8 cellular contexts compared by ENCODE assay signal in the genomic region with DNA sequence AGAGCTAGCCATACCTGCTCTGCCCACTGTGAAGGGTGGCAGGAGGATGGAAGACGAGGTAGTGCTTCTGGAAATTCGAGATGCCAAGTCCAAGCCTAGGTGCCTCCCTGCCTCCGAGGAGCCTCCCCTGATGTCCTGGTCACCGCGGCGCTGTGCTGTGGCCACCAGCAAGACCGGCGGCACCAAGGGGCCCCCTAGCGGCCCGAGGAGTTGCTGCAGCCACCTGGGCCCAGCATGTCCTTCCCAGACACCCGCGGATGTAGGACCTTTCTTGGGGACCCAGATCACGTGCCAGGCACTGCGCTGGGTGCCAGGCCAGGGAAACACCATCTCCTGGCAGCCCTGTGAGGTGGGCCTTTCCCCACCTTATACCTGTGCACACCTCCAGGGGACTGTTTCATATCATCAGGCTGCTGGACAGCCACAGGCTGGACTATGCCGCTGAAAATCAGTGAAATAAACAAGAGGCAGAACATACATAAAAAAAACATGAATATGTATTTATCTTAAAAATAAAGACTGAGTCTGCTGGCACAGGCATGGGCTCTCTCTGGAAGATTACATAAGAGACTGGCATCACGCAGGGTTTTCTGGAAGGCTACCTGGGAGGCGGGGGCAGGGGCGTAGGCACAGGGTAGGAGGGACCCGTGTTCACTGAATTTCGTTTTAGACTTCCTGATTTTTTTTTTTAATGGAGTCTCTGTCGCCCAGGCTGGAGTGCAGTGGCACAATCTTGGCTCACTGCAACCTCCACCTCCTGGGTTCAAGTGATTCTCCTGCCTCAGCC. TPM values are rescaled to one million over a fixed set of nuclear protein-coding genes. Genes with fewer than 3 reads are reported as not detected.
A peak's percentile ranks its signal among the peaks of the same experiment; 100 is the strongest.
DNase-seq lines count a peak whose midpoint lies in the region; ATAC-seq and TF ChIP-seq lines count a peak whose summit lies in the region.

No MANE protein-coding gene starts in this region.

- H3K9me3 ChIP-seq in lung (ENCODE audit: control insufficient read depth in 2 of 2, insufficient read depth in 1 of 2, low read length in 1 of 2): no peaks in the 10 kb centered on the region

- H3K4me1 ChIP-seq in lung (ENCODE audit: control insufficient read depth in 2 of 2, insufficient read depth in 2 of 2, low read length in 2 of 2): no peaks in the 10 kb centered on the region

- no peaks in the 10 kb centered on the region for H3K27me3 ChIP-seq in dorsolateral prefrontal cortex
- H3K27me3 ChIP-seq in lung (ENCODE audit: control insufficient read depth, insufficient read depth): no peaks in the 10 kb centered on the region

- in situ Hi-C loops in GM13976 (cut with MboI; ENCODE audit: low sequenced_read_pairs, unreplicated experiment): no loop called here

- WGBS in lung, 2 donors: 20 to 21% methylated on average over 21 of the region's 21 CpGs

- DNase-seq in GM13976 (ENCODE audit: low spot score) (peak; percentile 91), NCI-H526 treated with DMSO at 0.1 percent for 48 hours (lab: John Stamatoyannopoulos, UW) (peak; percentile 25), dorsolateral prefrontal cortex (peak; percentile 77 to 89 (median 84)), lung (ENCODE audit: low spot score) (peak; percentile 74)
- peak; percentile 48 to 49 for DNase-seq in activated CD4-positive, alpha-beta T cell treated with anti-CD3 and anti-CD28 coated beads, Interleukin-2, amount 50 U/mL, for 4 hours
- peak; percentile 27 for DNase-seq in stimulated activated CD8-positive, alpha-beta memory T cell treated with anti-CD3 and anti-CD28 coated beads, Interleukin-15, amount 100 ng/mL, for 1 hour (ENCODE audit: low read depth)

- H3K36me3 ChIP-seq in lung (ENCODE audit: control insufficient read depth in 2 of 2, insufficient read depth in 2 of 2, low read length in 2 of 2): no peaks in the 10 kb centered on the region

- ATAC-seq in HG03175 (IDR thresholded peaks at IDR 0.05; ENCODE audit: unreplicated experiment): peak; percentile 73
- ATAC-seq in lung (ENCODE audit: insufficient read depth, low FRiP score): peak; percentile 68
- no peak for ATAC-seq in HG03469 (IDR thresholded peaks at IDR 0.05; ENCODE audit: unreplicated experiment)

- peak overlapping the region in 2 of 59 donors; percentile 19 to 28 for H3K4me3 ChIP-seq in dorsolateral prefrontal cortex
- no peak overlapping the region for H3K4me3 ChIP-seq in lung

- intact Hi-C loops in dorsolateral prefrontal cortex (cut with DNase I): loop anchor here (1.0 to 5.0 kb wide), 3 partner anchors 67 to 111 kb away; no protein-coding TSS in a partner anchor

- H3K27ac ChIP-seq in dorsolateral prefrontal cortex (peak overlapping the region in 13 of 59 donors; percentile 5 to 69 (median 43)), lung (ENCODE audit: low read depth in 1 of 2, low read length in 1 of 2) (no peak overlapping the region)

- TF ChIP-seq CTCF in GM13976 (IDR thresholded peaks at IDR 0.05; ENCODE audit: borderline replicate concordance, control extremely low read depth, extremely low read depth, insufficient read depth, missing control alignments): peak; percentile 85
- peak; percentile 64 to 100 (median 98) for TF ChIP-seq CTCF in dorsolateral prefrontal cortex (IDR thresholded peaks at IDR 0.05 in 54 of 56, conservative IDR thresholded peaks at IDR 0.05 in 2 of 56; ENCODE audit: low read depth in 1 of 56, partially characterized antibody in 56 of 56)
- TF ChIP-seq CTCF in lung (IDR thresholded peaks at IDR 0.05; ENCODE audit: control extremely low read depth, extremely low read depth): peak; percentile 90

RNA-seq across cellular contexts. Expression of a gene that starts 15.9 kb away (rescaled TPM):
- total RNA-seq in dorsolateral prefrontal cortex (10 to 100 TPM in 118 of 120 experiments, 1 to 10 TPM in 2; 8.6 to 35.8 (median 18.2) TPM), lung (1 to 10 TPM; 1.7 to 4.0 TPM)
- under 1 TPM; 0.31 to 0.64 TPM for polyA plus RNA-seq in lung

RNA-seq across cellular contexts. Expression of a gene that starts 25.0 kb away (rescaled TPM):
- total RNA-seq in dorsolateral prefrontal cortex (10 to 100 TPM; 16.6 to 63.8 (median 29.8) TPM), lung (10 to 100 TPM in 1 of 2 donors, 1 to 10 TPM in 1; 2.8 to 19.8 TPM)
- 10 to 100 TPM; 16.0 to 19.2 TPM for polyA plus RNA-seq in lung

RNA-seq across cellular contexts. Expression of a gene that starts 55.1 kb away (rescaled TPM):
- total RNA-seq in dorsolateral prefrontal cortex (100 to 1,000 TPM in 17 of 120 experiments, 10 to 100 TPM in 103; 26.0 to 165 (median 81.5) TPM), lung (1 to 10 TPM; 1.7 to 2.5 TPM)
- 1 to 10 TPM in 1 of 2 donors, under 1 TPM in 1; 0.33 to 1.0 TPM for polyA plus RNA-seq in lung

Comparison
In these comparisons a context has a peak if more than half of its experiments do, and no peak if none do; other contexts are left out.
1. DNase-seq: peak in every context shown above with its lines; median percentile 91 in GM13976; 84 in dorsolateral prefrontal cortex; 74 in lung; 48 in activated CD4-positive, alpha-beta T cell treated with anti-CD3 and anti-CD28 coated beads, Interleukin-2, amount 50 U/mL, for 4 hours; 27 in stimulated activated CD8-positive, alpha-beta memory T cell treated with anti-CD3 and anti-CD28 coated beads, Interleukin-15, amount 100 ng/mL, for 1 hour; 25 in NCI-H526 treated with DMSO at 0.1 percent for 48 hours.
2. RNA of a gene that starts 55.1 kb away (total RNA-seq): 26.0 to 165 TPM in dorsolateral prefrontal cortex; 1.7 to 2.5 TPM in lung; every median in the first group is over 4 times any median in the second.
3. Peak in every context shown above with its lines, with median percentiles within 50 percentile points of each other: CTCF ChIP-seq.